In genomic region chr5:68287976-68288755, GRCh38 we compare ENCODE assay signal across 2 cellular contexts.
TF ChIP-seq lines count a peak whose summit lies in the region.

No MANE protein-coding gene starts in this region.

TF ChIP-seq in HEK293, 187 proteins besides CTCF, POLR2A, EP300 and RAD21 (continued from another document):
- TF ChIP-seq PRDM10 (tag by site-specific recombination; IDR thresholded peaks at IDR 0.05) (peak; percentile 18; the same call in 1 of the 2 replicates), GLI4 (tag by site-specific recombination; IDR thresholded peaks at IDR 0.05) (no peak), OSR2 (tag by site-specific recombination; IDR thresholded peaks at IDR 0.05) (0 out of 2 replicates have a peak, but pooled peaks have one; percentile 33), ZNF335 (tag by site-specific recombination; conservative IDR thresholded peaks at IDR 0.05) (peak; percentile 86), ZNF341 (tag by site-specific recombination; IDR thresholded peaks at IDR 0.05; ENCODE audit: low read depth) (0 out of 2 replicates have a peak, but pooled peaks have one; percentile 40), ZBTB26 (tag by site-specific recombination; optimal IDR thresholded peaks at IDR 0.05) (peak; percentile 68), FEZF1 (tag by site-specific recombination; IDR thresholded peaks at IDR 0.05) (peak; percentile 55), ZBTB49 (tag by site-specific recombination; IDR thresholded peaks at IDR 0.05; ENCODE audit: low read depth) (no peak), ZNF211 (tag by site-specific recombination; IDR thresholded peaks at IDR 0.05; ENCODE audit: low read depth) (no peak), ZNF510 (tag by site-specific recombination; IDR thresholded peaks at IDR 0.05; ENCODE audit: insufficient replicate concordance) (no peak), ZNF560 (tag by site-specific recombination; IDR thresholded peaks at IDR 0.05; ENCODE audit: borderline replicate concordance) (no peak), ZNF132 (tag by site-specific recombination; IDR thresholded peaks at IDR 0.05; ENCODE audit: borderline replicate concordance) (no peak), TRIM28 (IDR thresholded peaks at IDR 0.05; ENCODE audit: borderline replicate concordance, low read length) (peak; percentile 10; the same call in 1 of the 2 replicates), ZNF843 (tag by site-specific recombination; IDR thresholded peaks at IDR 0.05) (no peak), MZF1 (tag by site-specific recombination; IDR thresholded peaks at IDR 0.05; ENCODE audit: borderline replicate concordance) (no peak)
TF ChIP-seq in HEK293: peak in this region for 8.

TF ChIP-seq in H1, 55 proteins besides CTCF, POLR2A, EP300 and RAD21 (continued from another document):
- TF ChIP-seq CHD7 (IDR thresholded peaks at IDR 0.05; ENCODE audit: insufficient replicate concordance, low read length): no peak
- TF ChIP-seq CBX5 (IDR thresholded peaks at IDR 0.05; ENCODE audit: low read depth, low read length): no peak
- TF ChIP-seq CHD2 (IDR thresholded peaks at IDR 0.05; ENCODE audit: low read length): no peak
- no peak for TF ChIP-seq TAF7 (optimal IDR thresholded peaks at IDR 0.05; ENCODE audit: borderline replicate concordance, low read depth, low read length)
- TF ChIP-seq KDM4A (IDR thresholded peaks at IDR 0.05; ENCODE audit: low read depth, low read length, severe bottlenecking): peak; percentile 35
- TF ChIP-seq CBX8 (IDR thresholded peaks at IDR 0.05; ENCODE audit: borderline replicate concordance, low read depth, low read length): no peak
- no peak for TF ChIP-seq NANOG (IDR thresholded peaks at IDR 0.05; ENCODE audit: insufficient read depth, low read depth, low read length, poor library complexity, severe bottlenecking)
- TF ChIP-seq EGR1 (IDR thresholded peaks at IDR 0.05; ENCODE audit: borderline replicate concordance, low read depth, low read length): no peak
- no peak for TF ChIP-seq E2F6 (IDR thresholded peaks at IDR 0.05)
- no peak for TF ChIP-seq EZH2 (IDR thresholded peaks at IDR 0.05; ENCODE audit: low read depth, low read length, severe bottlenecking)
- TF ChIP-seq ASH2L (IDR thresholded peaks at IDR 0.05; ENCODE audit: low read length): peak; percentile 84
- no peak for TF ChIP-seq HDAC6 (IDR thresholded peaks at IDR 0.05; ENCODE audit: low read depth, low read length)
- TF ChIP-seq SIX5 (IDR thresholded peaks at IDR 0.05; ENCODE audit: low read depth, low read length): no peak
- no peak for TF ChIP-seq CTBP2 (IDR thresholded peaks at IDR 0.05; ENCODE audit: borderline replicate concordance, insufficient read depth, insufficient read length, low read length)
- TF ChIP-seq MAFK (IDR thresholded peaks at IDR 0.05; ENCODE audit: low read depth, low read length): peak; percentile 82
- TF ChIP-seq, protein P1, sequence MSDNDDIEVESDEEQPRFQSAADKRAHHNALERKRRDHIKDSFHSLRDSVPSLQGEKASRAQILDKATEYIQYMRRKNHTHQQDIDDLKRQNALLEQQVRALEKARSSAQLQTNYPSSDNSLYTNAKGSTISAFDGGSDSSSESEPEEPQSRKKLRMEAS (IDR thresholded peaks at IDR 0.05): peak; percentile 27; the same call in 1 of the 2 replicates
- TF ChIP-seq PHF8 (conservative IDR thresholded peaks at IDR 0.05; ENCODE audit: low read depth, low read length): no peak; the same call in 1 of the 2 replicates
- TF ChIP-seq KDM5A (IDR thresholded peaks at IDR 0.05; ENCODE audit: low read length): no peak
- TF ChIP-seq RBBP5 (IDR thresholded peaks at IDR 0.05; ENCODE audit: borderline replicate concordance, low read depth, low read length): 0 out of 2 replicates have a peak, but pooled peaks have one; percentile 70
- no peak for TF ChIP-seq RXRA (IDR thresholded peaks at IDR 0.05; ENCODE audit: insufficient read depth, low read depth, low read length)
